1 cellular context compared by ENCODE assay signal in genomic region chr12:46370792-46371717, GRCh38.
TF ChIP-seq lines count a peak whose summit lies in the region.

No MANE protein-coding gene starts in this region.

TF ChIP-seq in HepG2, 621 proteins besides CTCF, POLR2A, EP300 and RAD21 (continued from another document and continues in another):
- TF ChIP-seq DMTF1 (CRISPR knock-in tag; IDR thresholded peaks at IDR 0.05) (peak; percentile 19; the same call in 1 of the 2 replicates), ZBTB8A (CRISPR knock-in tag; IDR thresholded peaks at IDR 0.05; ENCODE audit: borderline replicate concordance, low read depth) (no peak), ZFP91 (CRISPR knock-in tag; IDR thresholded peaks at IDR 0.05; ENCODE audit: borderline replicate concordance) (peak; percentile 71; the same call in 1 of the 2 replicates), TFDP2 (CRISPR knock-in tag; IDR thresholded peaks at IDR 0.05) (peak; percentile 42; the same call in 1 of the 2 replicates), MBNL3 (CRISPR knock-in tag; conservative IDR thresholded peaks at IDR 0.05) (no peak), POLR2AphosphoS5 (IDR thresholded peaks at IDR 0.05; ENCODE audit: low read depth, low read length) (peak; percentile 77), PHF20 (CRISPR knock-in tag; IDR thresholded peaks at IDR 0.05) (peak; percentile 14; the same call in 1 of the 2 replicates), THAP8 (CRISPR knock-in tag; IDR thresholded peaks at IDR 0.05; ENCODE audit: borderline replicate concordance) (no peak), KLF6 (CRISPR knock-in tag; IDR thresholded peaks at IDR 0.05) (no peak; the same call in 1 of the 2 replicates), THAP11 (CRISPR knock-in tag; IDR thresholded peaks at IDR 0.05) (0 out of 2 replicates have a peak, but pooled peaks have one; percentile 41), PRDM4 (CRISPR knock-in tag; IDR thresholded peaks at IDR 0.05; ENCODE audit: borderline replicate concordance) (no peak), ZBTB2 (CRISPR knock-in tag; IDR thresholded peaks at IDR 0.05; ENCODE audit: low read depth) (peak; percentile 14; the same call in 1 of the 2 replicates), ZNF235 (CRISPR knock-in tag; IDR thresholded peaks at IDR 0.05; ENCODE audit: borderline replicate concordance) (no peak), ZNF225 (CRISPR knock-in tag; IDR thresholded peaks at IDR 0.05) (peak; percentile 74; the same call in 1 of the 2 replicates), ZNF713 (CRISPR knock-in tag; IDR thresholded peaks at IDR 0.05) (no peak), ZNF878 (CRISPR knock-in tag; IDR thresholded peaks at IDR 0.05) (0 out of 2 replicates have a peak, but pooled peaks have one; percentile 20), ZNF563 (CRISPR knock-in tag; IDR thresholded peaks at IDR 0.05) (peak; percentile 72), ZNF501 (CRISPR knock-in tag; IDR thresholded peaks at IDR 0.05) (peak; percentile 51; the same call in 1 of the 2 replicates), HOXD1 (CRISPR knock-in tag; IDR thresholded peaks at IDR 0.05) (no peak), ZFX (CRISPR knock-in tag; IDR thresholded peaks at IDR 0.05; ENCODE audit: low read depth) (peak; percentile 52; the same call in 1 of the 2 replicates), CEBPZ (IDR thresholded peaks at IDR 0.05; ENCODE audit: low read length) (no peak), YEATS2 (CRISPR knock-in tag; IDR thresholded peaks at IDR 0.05; ENCODE audit: borderline replicate concordance) (no peak), NFIC (IDR thresholded peaks at IDR 0.05; ENCODE audit: low read length) (peak; percentile 39; the same call in 1 of the 2 replicates), TEAD3 (CRISPR knock-in tag; optimal IDR thresholded peaks at IDR 0.05; ENCODE audit: borderline replicate concordance) (peak; percentile 26), ZNF280D (CRISPR knock-in tag; IDR thresholded peaks at IDR 0.05) (peak; percentile 18; the same call in 1 of the 2 replicates), IKZF4 (CRISPR knock-in tag; IDR thresholded peaks at IDR 0.05; ENCODE audit: borderline replicate concordance, low read depth, not compliant biosample characterization) (no peak), PLSCR1 (CRISPR knock-in tag; IDR thresholded peaks at IDR 0.05; ENCODE audit: borderline replicate concordance) (no peak), IRF2 (CRISPR knock-in tag; IDR thresholded peaks at IDR 0.05) (no peak), TCF12 (IDR thresholded peaks at IDR 0.05) (no peak), TCF12 (CRISPR knock-in tag; IDR thresholded peaks at IDR 0.05) (0 out of 2 replicates have a peak, but pooled peaks have one; percentile 13), GTF2F1 (IDR thresholded peaks at IDR 0.05; ENCODE audit: low read length) (peak; percentile 70; the same call in 1 of the 2 replicates), ZNF709 (CRISPR knock-in tag; IDR thresholded peaks at IDR 0.05) (peak; percentile 69; the same call in 1 of the 2 replicates), SOX6 (IDR thresholded peaks at IDR 0.05) (no peak), SOX6 (CRISPR knock-in tag; IDR thresholded peaks at IDR 0.05) (peak; percentile 76), GLMP (CRISPR knock-in tag; IDR thresholded peaks at IDR 0.05; ENCODE audit: borderline replicate concordance) (peak; percentile 69; the same call in 1 of the 2 replicates), ATAD3A (CRISPR knock-in tag; IDR thresholded peaks at IDR 0.05) (no peak), ZNF639 (CRISPR knock-in tag; conservative IDR thresholded peaks at IDR 0.05) (peak; percentile 49; the same call in 1 of the 2 replicates), ARNT2 (CRISPR knock-in tag; IDR thresholded peaks at IDR 0.05; ENCODE audit: low read depth) (peak; percentile 41; the same call in 1 of the 2 replicates), ZNF296 (CRISPR knock-in tag; conservative IDR thresholded peaks at IDR 0.05) (no peak), MEIS2 (CRISPR knock-in tag; IDR thresholded peaks at IDR 0.05) (peak; percentile 13; the same call in 1 of the 2 replicates)
